17 cellular contexts compared by ENCODE assay signal in genomic region chr3:36942632-36943248, GRCh38. TPM values are rescaled to one million over a fixed set of nuclear protein-coding genes. Genes with fewer than 3 reads are reported as not detected.
DNase-seq lines count a peak whose midpoint lies in the region; ATAC-seq, FAIRE-seq and TF ChIP-seq lines count a peak whose summit lies in the region.
"Had no signal": no experiment of that assay in that cellular context is flagged by ENCODE, and none has a peak within 500 bp of the region (broad histone marks: within the 10 kb centered on the region; RNA-seq: fewer than 3 reads in every experiment).

No MANE protein-coding gene starts in this region.

- H3K79me2 ChIP-seq in astrocyte (ENCODE audit: insufficient read depth, low read length), result no peaks in the 10 kb centered on the region

- no peak for TF ChIP-seq CTCF in CD8-positive, alpha-beta T cell (IDR thresholded peaks at IDR 0.05)
- TF ChIP-seq CTCF in astrocyte (IDR thresholded peaks at IDR 0.05; ENCODE audit: insufficient read depth, low read depth, low read length) (no peak), neural crest cell (conservative IDR thresholded peaks at IDR 0.05) (no peak), endothelial cell (IDR thresholded peaks at IDR 0.05; ENCODE audit: unreplicated experiment) (no peak)

- no peak overlapping the region for H3K4me2 ChIP-seq in astrocyte (ENCODE audit: low read length)

- H3K4me3 ChIP-seq in CD8-positive, alpha-beta T cell (ENCODE audit: low read depth, low read length), result no peak overlapping the region
- no peak overlapping the region for H3K4me3 ChIP-seq in astrocyte (ENCODE audit: insufficient read depth, low read depth, low read length)
- H3K4me3 ChIP-seq: GM12878, K562 had no signal

- peak; percentile 9 for FAIRE-seq in astrocyte (lab: Jason Lieb, UNC)
- FAIRE-seq: GM12878 had no signal

- POLR2A ChIA-PET in CD8-positive, alpha-beta T cell (lab: Charles Lee), result interaction anchor here (2.2 kb wide), 1 partner anchor 50 kb away, joined by 10 read pairs; no protein-coding TSS in a partner anchor

- no peaks in the 10 kb centered on the region for H3K36me3 ChIP-seq in CD8-positive, alpha-beta T cell (ENCODE audit: insufficient read depth, low read length)
- H3K36me3 ChIP-seq in astrocyte (ENCODE audit: insufficient read depth, low read length), result no peaks in the 10 kb centered on the region

- no peaks in the 10 kb centered on the region for H3K27me3 Mint-ChIP-seq in CD8-positive, alpha-beta T cell (ENCODE audit: low read depth)
- H3K27me3 Mint-ChIP-seq in astrocyte (ENCODE audit: low read depth, unreplicated experiment), result peaks cover 25% of the 10 kb centered on the region
- H3K27me3 Mint-ChIP-seq in immature natural killer cell (ENCODE audit: low read depth in 3 of 3), result peaks cover 4 to 8% (median 6%) of the 10 kb centered on the region in 3 donors
- H3K27me3 Mint-ChIP-seq in neural crest cell (ENCODE audit: low read depth), result peaks cover 2% of the 10 kb centered on the region
- H3K27me3 Mint-ChIP-seq in endothelial cell (ENCODE audit: unreplicated experiment), result peaks cover 17% of the 10 kb centered on the region

- peaks cover 8% of the 10 kb centered on the region for H3K36me3 Mint-ChIP-seq in CD8-positive, alpha-beta T cell
- no peaks in the 10 kb centered on the region for H3K36me3 Mint-ChIP-seq in astrocyte (ENCODE audit: low read depth, unreplicated experiment)
- H3K36me3 Mint-ChIP-seq in immature natural killer cell, result peaks cover 0 to 2% (median 0%) of the 10 kb centered on the region in 3 donors
- peaks cover 6% of the 10 kb centered on the region for H3K36me3 Mint-ChIP-seq in neural crest cell (ENCODE audit: low read depth)
- peaks cover 13% of the 10 kb centered on the region for H3K36me3 Mint-ChIP-seq in endothelial cell (ENCODE audit: low read depth, unreplicated experiment)

- no peak overlapping the region for H3K27ac ChIP-seq in CD8-positive, alpha-beta T cell (ENCODE audit: low read depth, low read length)
- H3K27ac ChIP-seq in astrocyte (ENCODE audit: low read depth, low read length), result no peak overlapping the region

- no peak for DNase-seq in CD8-positive, alpha-beta T cell
- no peak for DNase-seq in astrocyte (ENCODE audit: low read depth)
- DNase-seq in immature natural killer cell, result no peak
- DNase-seq in neural crest cell (ENCODE audit: low read depth, low spot score), result no peak
- no peak for DNase-seq in activated CD4-positive, alpha-beta T cell treated with anti-CD3 and anti-CD28 coated beads for 48 hours
- no peak for DNase-seq in endothelial cell (ENCODE audit: low spot score)
- DNase-seq in NCI-H146 treated with DMSO at 0.1 percent for 48 hours (lab: John Stamatoyannopoulos, UW; ENCODE audit: unreplicated experiment), result no peak
- DNase-seq: ACHN; EL; GOT3; NCI-H1694 treated with DMSO at 0.1 percent for 48 hours; NCI-H748 treated with DMSO at 0.1 percent for 48 hours; NK-92 treated with Interleukin-12 subunit alpha and Interleukin-12 subunit beta, amount 100 ng/mL, for 24 hours; Right ventricle myocardium superior had no signal

- H3K9ac ChIP-seq in astrocyte (ENCODE audit: low read length), result no peak overlapping the region

- H3K27me3 ChIP-seq in CD8-positive, alpha-beta T cell (ENCODE audit: insufficient read depth, low read length), result no peaks in the 10 kb centered on the region
- no peaks in the 10 kb centered on the region for H3K27me3 ChIP-seq in astrocyte (ENCODE audit: insufficient read depth, low read length)

- H3K4me1 ChIP-seq in CD8-positive, alpha-beta T cell (ENCODE audit: insufficient read depth, low read length), result peaks cover 13% of the 10 kb centered on the region
- peaks cover 5% of the 10 kb centered on the region for H3K4me1 ChIP-seq in astrocyte (ENCODE audit: insufficient read depth, low read length)

- peaks cover 24% of the 10 kb centered on the region for H3K4me1 Mint-ChIP-seq in CD8-positive, alpha-beta T cell (ENCODE audit: low read depth)
- H3K4me1 Mint-ChIP-seq in astrocyte (ENCODE audit: low read depth, unreplicated experiment) (peaks cover 12% of the 10 kb centered on the region), immature natural killer cell (peaks cover 24 to 42% of the 10 kb centered on the region in 2 donors), neural crest cell (peaks cover 14% of the 10 kb centered on the region), endothelial cell (ENCODE audit: unreplicated experiment) (peaks cover 2% of the 10 kb centered on the region)

- intact Hi-C loops in CD8-positive, alpha-beta T cell (cut with DNase I, micrococcal nuclease), result no loop called here

- no peaks in the 10 kb centered on the region for H4K20me1 ChIP-seq in astrocyte (ENCODE audit: insufficient read depth, low read length)

- no peak overlapping the region for H3K4me3 Mint-ChIP-seq in CD8-positive, alpha-beta T cell
- H3K4me3 Mint-ChIP-seq in astrocyte (ENCODE audit: unreplicated experiment) (no peak overlapping the region), immature natural killer cell (peak overlapping the region in 3 of 5 donors; percentile 6 to 43 (median 33)), neural crest cell (peak overlapping the region; percentile 38), endothelial cell (ENCODE audit: unreplicated experiment) (no peak overlapping the region)

- CTCF ChIA-PET in CD8-positive, alpha-beta T cell (lab: Charles Lee), result interaction anchor here (1.0 to 4.8 kb wide), 2 partner anchors 15 to 28 kb away, joined by 4 to 35 read pairs; no protein-coding TSS in a partner anchor

- ATAC-seq in CD8-positive, alpha-beta T cell, result no peak
- ATAC-seq in HG02840 (IDR thresholded peaks at IDR 0.05; ENCODE audit: low FRiP score, unreplicated experiment), result no peak
- ATAC-seq: GM12878 had no signal

- peaks cover 11% of the 10 kb centered on the region for H3K9me3 Mint-ChIP-seq in CD8-positive, alpha-beta T cell
- H3K9me3 Mint-ChIP-seq in astrocyte (ENCODE audit: unreplicated experiment) (peaks cover 7% of the 10 kb centered on the region), immature natural killer cell (peaks cover 0 to 4% (median under 1%) of the 10 kb centered on the region in 6 donors), neural crest cell (peaks cover 11% of the 10 kb centered on the region), endothelial cell (ENCODE audit: unreplicated experiment) (no peaks in the 10 kb centered on the region)

- H3K9me3 ChIP-seq in CD8-positive, alpha-beta T cell (ENCODE audit: low read length), result no peaks in the 10 kb centered on the region
- no peaks in the 10 kb centered on the region for H3K9me3 ChIP-seq in astrocyte (ENCODE audit: insufficient read depth, low read depth, low read length)

- peak overlapping the region; percentile 41 for H3K27ac Mint-ChIP-seq in CD8-positive, alpha-beta T cell
- H3K27ac Mint-ChIP-seq in astrocyte (ENCODE audit: unreplicated experiment) (no peak overlapping the region), immature natural killer cell (peak overlapping the region in 2 of 6 donors; percentile 51 to 53), neural crest cell (ENCODE audit: unreplicated experiment) (no peak overlapping the region), endothelial cell (ENCODE audit: unreplicated experiment) (no peak overlapping the region)

- H2AFZ ChIP-seq in astrocyte (ENCODE audit: low read depth, low read length), result no peak overlapping the region

RNA-seq across cellular contexts. Expression of gene TRANK1, which starts 2.1 kb away (rescaled TPM):
- 10 to 100 TPM; 34.9 to 36.4 TPM for total RNA-seq in CD8-positive, alpha-beta T cell
- total RNA-seq in astrocyte (5.6 and 5.8 TPM in 2 replicates), neural crest cell (8.9 and 11.3 TPM in 2 replicates), endothelial cell (ENCODE audit: unreplicated experiment) (2.8 TPM)
- polyA plus RNA-seq in immature natural killer cell, result 10 to 100 TPM; 19.4 to 52.7 (median 24.6) TPM

RNA-seq across cellular contexts. Expression of gene EPM2AIP1, which starts 50.2 kb away (rescaled TPM):
- total RNA-seq in CD8-positive, alpha-beta T cell, result 10 to 100 TPM; 17.1 to 19.8 TPM
- total RNA-seq in astrocyte, result 16.5 and 17.4 TPM in 2 replicates
- 1 to 10 TPM; 5.1 to 5.9 (median 5.3) TPM for polyA plus RNA-seq in immature natural killer cell
- total RNA-seq in neural crest cell, result 27.9 and 30.1 TPM in 2 replicates
- total RNA-seq in endothelial cell (ENCODE audit: unreplicated experiment), result 15.3 TPM

RNA-seq across cellular contexts. Expression of gene MLH1, which starts 50.6 kb away (rescaled TPM):
- 10 to 100 TPM; 21.4 to 23.9 TPM for total RNA-seq in CD8-positive, alpha-beta T cell
- 32.0 and 34.0 TPM in 2 replicates for total RNA-seq in astrocyte
- 10 to 100 TPM; 19.5 to 25.2 (median 23.8) TPM for polyA plus RNA-seq in immature natural killer cell
- total RNA-seq in neural crest cell, result 62.7 and 63.6 TPM in 2 replicates
- 42.9 TPM for total RNA-seq in endothelial cell (ENCODE audit: unreplicated experiment)

Comparison
In these comparisons a context has a peak if more than half of its experiments do, and no peak if none do; other contexts are left out.
1. H3K4me3 Mint-ChIP-seq: peak in immature natural killer cell (3 of 5) and neural crest cell (single experiment); none in CD8-positive, alpha-beta T cell (single experiment), astrocyte (single experiment) and endothelial cell (single experiment).